Comparison of ENCODE assay signal across 9 cellular contexts in the genomic region with DNA sequence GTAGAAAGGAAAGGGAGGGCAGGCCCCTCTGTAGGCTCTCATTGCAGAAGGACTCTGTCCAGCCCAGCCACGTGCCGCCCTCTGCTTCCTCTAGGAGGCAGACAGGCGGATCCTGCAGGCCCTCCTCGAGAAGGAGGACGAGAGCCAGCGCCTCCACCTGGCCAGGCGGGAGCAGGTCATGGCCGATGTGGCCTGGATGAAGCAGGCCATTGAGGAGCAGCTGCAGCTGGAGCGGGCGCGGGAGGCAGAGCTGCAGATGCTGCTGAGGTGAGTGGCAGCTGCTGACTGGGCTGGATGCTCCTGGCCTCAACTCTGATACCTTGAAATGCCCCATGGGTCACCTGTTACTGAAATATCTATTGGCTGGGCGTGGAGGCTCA. TPM values are rescaled to one million over a fixed set of nuclear protein-coding genes. Genes with fewer than 3 reads are reported as not detected.
DNase-seq lines count a peak whose midpoint lies in the region; ATAC-seq, FAIRE-seq and TF ChIP-seq lines count a peak whose summit lies in the region.
"Had no signal": no experiment of that assay in that cellular context is flagged by ENCODE, and none has a peak within 500 bp of the region (broad histone marks: within the 10 kb centered on the region; RNA-seq: fewer than 3 reads in every experiment).

No MANE protein-coding gene starts in this region.

- H3K4me3 ChIP-seq in A549 (no peak overlapping the region), GM12864 (ENCODE audit: low read depth, low read length) (no peak overlapping the region), fibroblast of the aortic adventitia (ENCODE audit: low read depth, low read length) (no peak overlapping the region)

- no peaks in the 10 kb centered on the region for H3K4me1 ChIP-seq in A549

- TF ChIP-seq CTCF in A549 (IDR thresholded peaks at IDR 0.05) = peak; percentile 40; the same call in 2 of the 3 replicates
- peak; percentile 9 for TF ChIP-seq CTCF in GM12864 (IDR thresholded peaks at IDR 0.05; ENCODE audit: low read depth, low read length, missing control alignments)
- peak; percentile 31 for TF ChIP-seq CTCF in fibroblast of the aortic adventitia (IDR thresholded peaks at IDR 0.05; ENCODE audit: insufficient read depth, low read length)

- ATAC-seq in A549 = peak; percentile 78 to 96
- no peak for ATAC-seq in HG03469 (IDR thresholded peaks at IDR 0.05; ENCODE audit: unreplicated experiment)
- ATAC-seq in GM19397 (IDR thresholded peaks at IDR 0.05; ENCODE audit: unreplicated experiment) = no peak

- 72% methylated on average over 11 of the region's 12 CpGs for WGBS in A549 (ENCODE audit: missing lambda C conversion rate)

- TF ChIP-seq RAD21 in A549 (conservative IDR thresholded peaks at IDR 0.05 in 1 of 2, IDR thresholded peaks at IDR 0.05 in 1 of 2) = peak in 1 of 2 experiments; percentile 36; a peak in 2 of 5 replicates

- peak; percentile 81 to 83 for DNase-seq in A549 (ENCODE audit: low read depth in 1 of 2, low spot score in 1 of 2)
- DNase-seq in GM12864 (ENCODE audit: low read depth) = no peak
- peak; percentile 8 for DNase-seq in RCC 7860 (ENCODE audit: low spot score)
- DNase-seq in fibroblast of the aortic adventitia (ENCODE audit: low read depth) = peak; percentile 15
- no peak for DNase-seq in NCI-H2171 (lab: John Stamatoyannopoulos, UW)
- DNase-seq in OCI-M2 (lab: John Stamatoyannopoulos, UW; ENCODE audit: unreplicated experiment) = no peak

- H3K4me2 ChIP-seq in A549 = no peak overlapping the region

- no peak for TF ChIP-seq POLR2A in A549 (IDR thresholded peaks at IDR 0.05; ENCODE audit: low read length)

- H3K27ac ChIP-seq in A549 = no peak overlapping the region

- no peak for TF ChIP-seq EP300 in A549 (IDR thresholded peaks at IDR 0.05)

- no peak for FAIRE-seq in A549 (lab: Jason Lieb, UNC)
- FAIRE-seq in RCC 7860 (lab: Jason Lieb, UNC) = no peak
- FAIRE-seq: islet of Langerhans had no signal

- CTCF ChIA-PET in A549 (lab: Yijun Ruan, JAX) = interaction anchor here (0.7 to 2.3 kb wide), 10 partner anchors 10 to 520 kb away, joined by 3 to 8 read pairs (median 4); a partner anchor contains a TSS

- no peaks in the 10 kb centered on the region for H3K9me3 ChIP-seq in A549

- POLR2A ChIA-PET in A549 (lab: Yijun Ruan, JAX) = no interaction called here

TF ChIP-seq in A549, 52 proteins besides CTCF, POLR2A, EP300 and RAD21:
- TF ChIP-seq, protein P1, sequence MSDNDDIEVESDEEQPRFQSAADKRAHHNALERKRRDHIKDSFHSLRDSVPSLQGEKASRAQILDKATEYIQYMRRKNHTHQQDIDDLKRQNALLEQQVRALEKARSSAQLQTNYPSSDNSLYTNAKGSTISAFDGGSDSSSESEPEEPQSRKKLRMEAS (IDR thresholded peaks at IDR 0.05) = peak; percentile 61
- peak; percentile 20; the same call in 1 of the 3 replicates for TF ChIP-seq SMC3 (IDR thresholded peaks at IDR 0.05)
- TF ChIP-seq, protein P2, sequence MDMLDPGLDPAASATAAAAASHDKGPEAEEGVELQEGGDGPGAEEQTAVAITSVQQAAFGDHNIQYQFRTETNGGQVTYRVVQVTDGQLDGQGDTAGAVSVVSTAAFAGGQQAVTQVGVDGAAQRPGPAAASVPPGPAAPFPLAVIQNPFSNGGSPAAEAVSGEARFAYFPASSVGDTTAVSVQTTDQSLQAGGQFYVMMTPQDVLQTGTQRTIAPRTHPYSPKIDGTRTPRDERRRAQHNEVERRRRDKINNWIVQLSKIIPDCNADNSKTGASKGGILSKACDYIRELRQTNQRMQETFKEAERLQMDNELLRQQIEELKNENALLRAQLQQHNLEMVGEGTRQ (IDR thresholded peaks at IDR 0.05) = peak; percentile 24; the same call in 1 of the 2 replicates
- no peak for TF ChIP-seq CHD2 (IDR thresholded peaks at IDR 0.05; ENCODE audit: low read length, partially characterized antibody)
- TF ChIP-seq SREBF2 (IDR thresholded peaks at IDR 0.05) = no peak
- no peak for TF ChIP-seq FOSL2 (IDR thresholded peaks at IDR 0.05)
- TF ChIP-seq FOSL2 (CRISPR knock-in tag; IDR thresholded peaks at IDR 0.05) = 0 out of 2 replicates have a peak, but pooled peaks have one; percentile 15
- no peak for TF ChIP-seq TFCP2L1 (CRISPR knock-in tag; IDR thresholded peaks at IDR 0.05)
- TF ChIP-seq, protein P3, sequence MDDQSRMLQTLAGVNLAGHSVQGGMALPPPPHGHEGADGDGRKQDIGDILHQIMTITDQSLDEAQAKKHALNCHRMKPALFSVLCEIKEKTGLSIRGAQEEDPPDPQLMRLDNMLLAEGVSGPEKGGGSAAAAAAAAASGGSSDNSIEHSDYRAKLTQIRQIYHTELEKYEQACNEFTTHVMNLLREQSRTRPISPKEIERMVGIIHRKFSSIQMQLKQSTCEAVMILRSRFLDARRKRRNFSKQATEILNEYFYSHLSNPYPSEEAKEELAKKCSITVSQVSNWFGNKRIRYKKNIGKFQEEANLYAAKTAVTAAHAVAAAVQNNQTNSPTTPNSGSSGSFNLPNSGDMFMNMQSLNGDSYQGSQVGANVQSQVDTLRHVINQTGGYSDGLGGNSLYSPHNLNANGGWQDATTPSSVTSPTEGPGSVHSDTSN (IDR thresholded peaks at IDR 0.05) = no peak
- TF ChIP-seq, protein P4, sequence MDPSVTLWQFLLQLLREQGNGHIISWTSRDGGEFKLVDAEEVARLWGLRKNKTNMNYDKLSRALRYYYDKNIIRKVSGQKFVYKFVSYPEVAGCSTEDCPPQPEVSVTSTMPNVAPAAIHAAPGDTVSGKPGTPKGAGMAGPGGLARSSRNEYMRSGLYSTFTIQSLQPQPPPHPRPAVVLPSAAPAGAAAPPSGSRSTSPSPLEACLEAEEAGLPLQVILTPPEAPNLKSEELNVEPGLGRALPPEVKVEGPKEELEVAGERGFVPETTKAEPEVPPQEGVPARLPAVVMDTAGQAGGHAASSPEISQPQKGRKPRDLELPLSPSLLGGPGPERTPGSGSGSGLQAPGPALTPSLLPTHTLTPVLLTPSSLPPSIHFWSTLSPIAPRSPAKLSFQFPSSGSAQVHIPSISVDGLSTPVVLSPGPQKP (IDR thresholded peaks at IDR 0.05; ENCODE audit: low read depth, low read length) = no peak
- no peak for TF ChIP-seq JUNB (IDR thresholded peaks at IDR 0.05)
- no peak for TF ChIP-seq TP53 (CRISPR knock-in tag; IDR thresholded peaks at IDR 0.05)
- no peak for TF ChIP-seq NPAS2 (CRISPR knock-in tag; IDR thresholded peaks at IDR 0.05; ENCODE audit: borderline replicate concordance)

RNA-seq across cellular contexts. Expression of a gene that starts 10.9 kb away (rescaled TPM):
- 14.9 and 18.4 TPM in 2 replicates for polyA plus RNA-seq in A549 (2011; rRNA removed)
- 26.2 and 52.1 TPM in 2 replicates for polyA plus RNA-seq in A549 (2012; cell fraction: cytosol; rRNA removed)
- polyA plus RNA-seq in A549 (2012; cell fraction: nucleus; rRNA removed) = 36.8 and 38.8 TPM in 2 replicates
- polyA plus RNA-seq in A549 (2017; fragmentation: RNase III; extraction: RNeasy Plus Mini Kit Qiagen cat#74134 plus additional on column Dnase treatment) = 25.4 to 35.8 TPM (median 33.4 TPM) in 3 replicates
- polyA minus RNA-seq in A549 (2011; rRNA and poly(A)+ RNA removed) = 7.9 and 8.2 TPM in 2 replicates
- total RNA-seq in fibroblast of the aortic adventitia (ENCODE audit: low replicate concordance) = 8.4 and 11.5 TPM in 2 replicates

RNA-seq across cellular contexts. Expression of a gene that starts 30.6 kb away (rescaled TPM):
- polyA plus RNA-seq in A549 (2011; rRNA removed) = 18.8 and 19.2 TPM in 2 replicates
- 14.9 and 19.2 TPM in 2 replicates for polyA plus RNA-seq in A549 (2012; cell fraction: cytosol; rRNA removed)
- 3.7 and 4.5 TPM in 2 replicates for polyA plus RNA-seq in A549 (2012; cell fraction: nucleus; rRNA removed)
- 16.7 to 16.9 TPM (median 16.9 TPM) in 3 replicates for polyA plus RNA-seq in A549 (2017; fragmentation: RNase III; extraction: RNeasy Plus Mini Kit Qiagen cat#74134 plus additional on column Dnase treatment)
- 49.3 and 53.3 TPM in 2 replicates for polyA minus RNA-seq in A549 (2011; rRNA and poly(A)+ RNA removed)
- total RNA-seq in fibroblast of the aortic adventitia (ENCODE audit: low replicate concordance) = 15.8 and 55.1 TPM in 2 replicates

Comparison
In these comparisons a context has a peak if more than half of its experiments do, and no peak if none do; other contexts are left out.
1. ATAC-seq: peak in A549 (2 of 2); none in HG03469 (single experiment) and GM19397 (single experiment).
2. DNase-seq: peak in A549 (2 of 2), RCC 7860 (single experiment) and fibroblast of the aortic adventitia (single experiment); none in GM12864 (single experiment), NCI-H2171 (single experiment) and OCI-M2 (single experiment).
3. Peak in every context shown above with its lines, with median percentiles within 50 percentile points of each other: CTCF ChIP-seq.